ENCODE assay signal across 24 cellular contexts in genomic region chr2:64771726-64772125, GRCh38.
"Had no signal": no experiment of that assay in that cellular context is flagged by ENCODE, and none has a peak within 500 bp of the region (broad histone marks: within the 10 kb centered on the region; RNA-seq: fewer than 3 reads in every experiment).

No MANE protein-coding gene starts in this region.

- H3K36me3 ChIP-seq: MG63, SJSA1 had no signal

- H3K27ac ChIP-seq: SJSA1, SK-N-MC had no signal

- H3K9me3 ChIP-seq: SJSA1 had no signal

- H3K27me3 ChIP-seq: MG63, SJSA1 had no signal

- FAIRE-seq: HepG2, RCC 7860 had no signal

- ATAC-seq: HepG2 had no signal

- DNase-seq: Karpas-422, KG1, MG63, NCI-H1092, NCI-H1105 treated with DMSO at 0.1 percent for 48 hours, NCI-H1417 treated with DMSO at 0.1 percent for 48 hours, NCI-H146, NCI-H1694 treated with DMSO at 0.1 percent for 48 hours, NCI-H1930, NCI-H2081, NCI-H2107, NCI-H2227 treated with DMSO at 0.1 percent for 48 hours, NCI-H446, NCI-H510A, NCI-H524 treated with DMSO at 0.1 percent for 48 hours, NCI-H69, NCI-H774, Right ventricle myocardium superior, RPMI8226, SIG-M5 had no signal

- H3K4me3 ChIP-seq: MG63, SJSA1, SK-N-MC had no signal
